Comparison of ENCODE assay signal across 13 cellular contexts in genomic region chr2:179235463-179236108, GRCh38. TPM values are rescaled to one million over a fixed set of nuclear protein-coding genes. Genes with fewer than 3 reads are reported as not detected.
DNase-seq lines count a peak whose midpoint lies in the region; ATAC-seq lines count a peak whose summit lies in the region.
"Had no signal": no experiment of that assay in that cellular context is flagged by ENCODE, and none has a peak within 500 bp of the region (broad histone marks: within the 10 kb centered on the region; RNA-seq: fewer than 3 reads in every experiment).

No MANE protein-coding gene starts in this region.

- ATAC-seq in GM21529 (IDR thresholded peaks at IDR 0.05; ENCODE audit: unreplicated experiment) (no peak), GM21528 (IDR thresholded peaks at IDR 0.05; ENCODE audit: low FRiP score, unreplicated experiment) (no peak)
- ATAC-seq in activated CD8-positive, alpha-beta T cell treated with anti-CD3 and anti-CD28 coated beads, Interleukin-2, amount 10 ng/mL, durations not matched to agents 7 days and 5 days: no peak
- ATAC-seq: stimulated activated naive CD8-positive, alpha-beta T cell treated with anti-CD3 and anti-CD28 coated beads, Interleukin-15, amount 100 ng/mL, for 72 hours had no signal

- H3K4me1 ChIP-seq in skeletal muscle satellite cell (ENCODE audit: control insufficient read depth, insufficient read depth, low read length): peaks cover 34% of the 10 kb centered on the region

- H3K36me3 ChIP-seq in skeletal muscle satellite cell (ENCODE audit: insufficient read depth, low read length): no peaks in the 10 kb centered on the region

- peaks cover 3% of the 10 kb centered on the region for H3K27me3 Mint-ChIP-seq in activated CD8-positive, alpha-beta T cell treated with anti-CD3 and anti-CD28 coated beads, Interleukin-2, amount 10 ng/mL, durations not matched to agents 7 days and 5 days (ENCODE audit: low read depth)
- H3K27me3 Mint-ChIP-seq: activated T-cell treated with anti-CD3 and anti-CD28 coated beads, Interleukin-2, amount 50 U/mL, for 24 hours; stimulated activated naive CD8-positive, alpha-beta T cell treated with anti-CD3 and anti-CD28 coated beads, Interleukin-15, amount 100 ng/mL, for 72 hours had no signal

- H3K27me3 ChIP-seq in skeletal muscle satellite cell (ENCODE audit: control insufficient read depth, insufficient read depth, low read length): no peaks in the 10 kb centered on the region

- no peak overlapping the region for H3K27ac Mint-ChIP-seq in activated CD8-positive, alpha-beta T cell treated with anti-CD3 and anti-CD28 coated beads, Interleukin-2, amount 10 ng/mL, durations not matched to agents 7 days and 5 days
- H3K27ac Mint-ChIP-seq: activated T-cell treated with anti-CD3 and anti-CD28 coated beads, Interleukin-2, amount 50 U/mL, for 24 hours; stimulated activated naive CD8-positive, alpha-beta T cell treated with anti-CD3 and anti-CD28 coated beads, Interleukin-15, amount 100 ng/mL, for 72 hours had no signal

- POLR2A ChIA-PET in activated CD8-positive, alpha-beta T cell treated with anti-CD3 and anti-CD28 coated beads, Interleukin-2, amount 10 ng/mL, durations not matched to agents 7 days and 5 days (lab: Charles Lee): no interaction called here

- no peak overlapping the region for H3K9ac ChIP-seq in skeletal muscle satellite cell (ENCODE audit: low read depth, low read length)

- H3K4me1 Mint-ChIP-seq in activated CD8-positive, alpha-beta T cell treated with anti-CD3 and anti-CD28 coated beads, Interleukin-2, amount 10 ng/mL, durations not matched to agents 7 days and 5 days (ENCODE audit: low read depth): peaks cover 31% of the 10 kb centered on the region

- H3K36me3 Mint-ChIP-seq in activated CD8-positive, alpha-beta T cell treated with anti-CD3 and anti-CD28 coated beads, Interleukin-2, amount 10 ng/mL, durations not matched to agents 7 days and 5 days (ENCODE audit: low read depth): peaks cover 1% of the 10 kb centered on the region

- DNase-seq in SIG-M5 treated with dmso at 0.1 percent for 504 hours (lab: John Stamatoyannopoulos, UW; ENCODE audit: unreplicated experiment): peak; percentile 41
- no peak for DNase-seq in SIG-M5 (lab: John Stamatoyannopoulos, UW)
- peak; percentile 6 for DNase-seq in NCI-H69 (lab: John Stamatoyannopoulos, UW)
- DNase-seq in fibroblast of the conjunctiva (ENCODE audit: low read depth): peak; percentile 71
- no peak for DNase-seq in activated CD8-positive, alpha-beta T cell treated with anti-CD3 and anti-CD28 coated beads, Interleukin-2, amount 10 ng/mL, durations not matched to agents 7 days and 5 days
- DNase-seq: activated T-cell treated with anti-CD3 and anti-CD28 coated beads, Interleukin-2, amount 50 U/mL, for 24 hours; central memory CD4-positive, alpha-beta T cell; KG1; NCI-H2171 treated with DMSO at 0.1 percent for 48 hours; stimulated activated naive CD8-positive, alpha-beta T cell treated with anti-CD3 and anti-CD28 coated beads, Interleukin-15, amount 100 ng/mL, for 72 hours had no signal

- CTCF ChIA-PET in activated CD8-positive, alpha-beta T cell treated with anti-CD3 and anti-CD28 coated beads, Interleukin-2, amount 10 ng/mL, durations not matched to agents 7 days and 5 days (lab: Charles Lee): no interaction called here

- no peaks in the 10 kb centered on the region for H3K9me3 Mint-ChIP-seq in activated CD8-positive, alpha-beta T cell treated with anti-CD3 and anti-CD28 coated beads, Interleukin-2, amount 10 ng/mL, durations not matched to agents 7 days and 5 days (ENCODE audit: insufficient read depth)
- H3K9me3 Mint-ChIP-seq: activated T-cell treated with anti-CD3 and anti-CD28 coated beads, Interleukin-2, amount 50 U/mL, for 24 hours; stimulated activated naive CD8-positive, alpha-beta T cell treated with anti-CD3 and anti-CD28 coated beads, Interleukin-15, amount 100 ng/mL, for 72 hours had no signal

- H3K9me3 ChIP-seq in skeletal muscle satellite cell (replicated peaks; ENCODE audit: low read length): no peaks in the 10 kb centered on the region

- H3K4me3 Mint-ChIP-seq in activated CD8-positive, alpha-beta T cell treated with anti-CD3 and anti-CD28 coated beads, Interleukin-2, amount 10 ng/mL, durations not matched to agents 7 days and 5 days: no peak overlapping the region
- H3K4me3 Mint-ChIP-seq: activated T-cell treated with anti-CD3 and anti-CD28 coated beads, Interleukin-2, amount 50 U/mL, for 24 hours; stimulated activated naive CD8-positive, alpha-beta T cell treated with anti-CD3 and anti-CD28 coated beads, Interleukin-15, amount 100 ng/mL, for 72 hours had no signal

- no peak overlapping the region for H3K4me3 ChIP-seq in skeletal muscle satellite cell (ENCODE audit: low read length)

- peak overlapping the region; percentile 53 for H3K4me2 ChIP-seq in skeletal muscle satellite cell (ENCODE audit: low read length)

RNA-seq across cellular contexts. Expression of gene SESTD1, which starts 29.0 kb away (rescaled TPM):
- 13.8 and 24.1 TPM in 2 replicates for total RNA-seq in skeletal muscle satellite cell (2012; rRNA removed)
- 10 to 100 TPM; 15.4 to 15.7 TPM for total RNA-seq in activated CD8-positive, alpha-beta T cell treated with anti-CD3 and anti-CD28 coated beads, Interleukin-2, amount 10 ng/mL, durations not matched to agents 7 days and 5 days

Comparison
In these comparisons a context has a peak if more than half of its experiments do, and no peak if none do; other contexts are left out.
1. DNase-seq: peak in SIG-M5 treated with dmso at 0.1 percent for 504 hours (single experiment), NCI-H69 (single experiment) and fibroblast of the conjunctiva (single experiment); none in SIG-M5 (single experiment) and activated CD8-positive, alpha-beta T cell treated with anti-CD3 and anti-CD28 coated beads, Interleukin-2, amount 10 ng/mL, durations not matched to agents 7 days and 5 days (single experiment).